26 cellular contexts compared by ENCODE assay signal in genomic region chr4:112138538-112138937, GRCh38.
"Had no signal": no experiment of that assay in that cellular context is flagged by ENCODE, and none has a peak within 500 bp of the region (broad histone marks: within the 10 kb centered on the region; RNA-seq: fewer than 3 reads in every experiment).

No MANE protein-coding gene starts in this region.

- H3K27me3 Mint-ChIP-seq: stimulated activated memory B cell treated with anti-CD40 and anti-IgM and Interleukin-4, amounts not matched to agents 10 μg/mL and 1 μg/mL and 100 μg/mL, for 72 hours; stimulated activated naive B cell treated with anti-CD40 and anti-IgM and Interleukin-4, amounts not matched to agents 10 μg/mL and 1 μg/mL and 100 μg/mL, for 72 hours had no signal

- DNase-seq: stimulated activated CD4-positive, alpha-beta T cell treated with anti-CD3 and anti-CD28 coated beads, Interleukin-2, amount 100 ng/mL, for 48 hours; stimulated activated CD4-positive, alpha-beta T cell treated with anti-CD3 and anti-CD28 coated beads, Interleukin-4, amount 100 ng/mL, for 1 hour; stimulated activated CD4-positive, alpha-beta T cell treated with anti-CD3 and anti-CD28 coated beads, Interleukin-4, amount 100 ng/mL, for 24 hours; stimulated activated CD4-positive, alpha-beta T cell treated with anti-CD3 and anti-CD28 coated beads, Interleukin-4, amount 100 ng/mL, for 4 hours; stimulated activated CD8-positive, alpha-beta memory T cell treated with anti-CD3 and anti-CD28 coated beads, Interleukin-4, amount 100 ng/mL, for 48 hours; stimulated activated naive B cell treated with anti-CD40 and anti-IgM and Interleukin-4, amounts not matched to agents 10 μg/mL and 1 μg/mL and 100 μg/mL, for 72 hours; stimulated activated naive CD4-positive, alpha-beta T cell treated with Interleukin-2 at 50 U/mL for 16 hours; stimulated activated naive CD8-positive, alpha-beta T cell treated with anti-CD3 and anti-CD28 coated beads, Interleukin-15, Interleukin-2, amounts not matched to agents 100 U/mL and 50 U/mL, for 24 hours; stomach; substantia nigra; testis; thyroid gland; tibial artery; transverse colon; trophoblast cell; upper lobe of right lung; uterus had no signal

- H3K9me3 Mint-ChIP-seq: stimulated activated effector memory CD8-positive, alpha-beta T cell treated with anti-CD3 and anti-CD28 coated beads, Interleukin-12 subunit alpha, Interleukin-12 subunit beta, amount 100 ng/mL, for 72 hours; stimulated activated memory B cell treated with anti-CD40 and anti-IgM and Interleukin-4, amounts not matched to agents 10 μg/mL and 1 μg/mL and 100 μg/mL, for 72 hours; stimulated activated naive B cell treated with anti-CD40 and anti-IgM and Interleukin-4, amounts not matched to agents 10 μg/mL and 1 μg/mL and 100 μg/mL, for 72 hours; stimulated activated naive CD8-positive, alpha-beta T cell treated with anti-CD3 and anti-CD28 coated beads, Interleukin-15, Interleukin-2, amounts not matched to agents 100 ng/mL and 50 ng/mL, for 24 hours; type B pancreatic cell had no signal

- H3K27me3 ChIP-seq: stomach, testis, thyroid gland, tibial artery, tibial nerve, transverse colon, upper lobe of left lung, upper lobe of right lung, uterus, vagina had no signal

- H3K27ac Mint-ChIP-seq: stimulated activated effector memory CD8-positive, alpha-beta T cell treated with anti-CD3 and anti-CD28 coated beads, Interleukin-12 subunit alpha, Interleukin-12 subunit beta, amount 100 ng/mL, for 72 hours; stimulated activated memory B cell treated with anti-CD40 and anti-IgM and Interleukin-4, amounts not matched to agents 10 μg/mL and 1 μg/mL and 100 μg/mL, for 72 hours; stimulated activated naive B cell treated with anti-CD40 and anti-IgM and Interleukin-4, amounts not matched to agents 10 μg/mL and 1 μg/mL and 100 μg/mL, for 72 hours; stimulated activated naive CD8-positive, alpha-beta T cell treated with anti-CD3 and anti-CD28 coated beads, Interleukin-15, Interleukin-2, amounts not matched to agents 100 ng/mL and 50 ng/mL, for 24 hours; type B pancreatic cell had no signal

- H3K36me3 ChIP-seq: stomach, suprapubic skin, thoracic aorta, thyroid gland, tibial artery, tibial nerve, transverse colon, upper lobe of left lung, upper lobe of right lung, uterus, vagina had no signal

- H3K4me3 ChIP-seq: stomach, suprapubic skin, testis, thoracic aorta, thyroid gland, tibial artery, tibial nerve, transverse colon, upper lobe of left lung, upper lobe of right lung, uterus, vagina had no signal

- H3K4me3 Mint-ChIP-seq: stimulated activated effector memory CD8-positive, alpha-beta T cell treated with anti-CD3 and anti-CD28 coated beads, Interleukin-12 subunit alpha, Interleukin-12 subunit beta, amount 100 ng/mL, for 72 hours; stimulated activated memory B cell treated with anti-CD40 and anti-IgM and Interleukin-4, amounts not matched to agents 10 μg/mL and 1 μg/mL and 100 μg/mL, for 72 hours; stimulated activated naive B cell treated with anti-CD40 and anti-IgM and Interleukin-4, amounts not matched to agents 10 μg/mL and 1 μg/mL and 100 μg/mL, for 72 hours; stimulated activated naive CD8-positive, alpha-beta T cell treated with anti-CD3 and anti-CD28 coated beads, Interleukin-15, Interleukin-2, amounts not matched to agents 100 ng/mL and 50 ng/mL, for 24 hours; type B pancreatic cell had no signal

- ATAC-seq: stimulated activated effector memory CD8-positive, alpha-beta T cell treated with anti-CD3 and anti-CD28 coated beads, Interleukin-12 subunit alpha, Interleukin-12 subunit beta, amount 100 ng/mL, for 72 hours; stimulated activated memory B cell treated with anti-CD40 and anti-IgM and Interleukin-4, amounts not matched to agents 10 μg/mL and 1 μg/mL and 100 μg/mL, for 72 hours; stimulated activated naive B cell treated with anti-CD40 and anti-IgM and Interleukin-4, amounts not matched to agents 10 μg/mL and 1 μg/mL and 100 μg/mL, for 72 hours; stimulated activated naive CD8-positive, alpha-beta T cell treated with anti-CD3 and anti-CD28 coated beads, Interleukin-15, Interleukin-2, amounts not matched to agents 100 U/mL and 50 U/mL, for 24 hours; upper lobe of right lung had no signal

- H3K9me3 ChIP-seq: stomach, suprapubic skin, testis, thoracic aorta, thyroid gland, tibial artery, tibial nerve, transverse colon, upper lobe of left lung, upper lobe of right lung, uterus, vagina had no signal

- H3K4me1 Mint-ChIP-seq: stimulated activated effector memory CD8-positive, alpha-beta T cell treated with anti-CD3 and anti-CD28 coated beads, Interleukin-12 subunit alpha, Interleukin-12 subunit beta, amount 100 ng/mL, for 72 hours; stimulated activated memory B cell treated with anti-CD40 and anti-IgM and Interleukin-4, amounts not matched to agents 10 μg/mL and 1 μg/mL and 100 μg/mL, for 72 hours; stimulated activated naive B cell treated with anti-CD40 and anti-IgM and Interleukin-4, amounts not matched to agents 10 μg/mL and 1 μg/mL and 100 μg/mL, for 72 hours had no signal

- H3K4me1 ChIP-seq: suprapubic skin, testis, thyroid gland, tibial artery, transverse colon, uterus, vagina had no signal

- H3K27ac ChIP-seq: stomach, suprapubic skin, testis, thoracic aorta, thyroid gland, tibial artery, tibial nerve, transverse colon, upper lobe of left lung, upper lobe of right lung, uterus, vagina had no signal
